In genomic region chr15:50377867-50378751, GRCh38 we compare ENCODE assay signal across 10 cellular contexts. TPM values are rescaled to one million over a fixed set of nuclear protein-coding genes. Genes with fewer than 3 reads are reported as not detected.
A peak's percentile ranks its signal among the peaks of the same experiment; 100 is the strongest.
DNase-seq lines count a peak whose midpoint lies in the region; ATAC-seq, FAIRE-seq and TF ChIP-seq lines count a peak whose summit lies in the region.
"Had no signal": no experiment of that assay in that cellular context is flagged by ENCODE, and none has a peak within 500 bp of the region (broad histone marks: within the 10 kb centered on the region; RNA-seq: fewer than 3 reads in every experiment).

No MANE protein-coding gene starts in this region.

- no peaks in the 10 kb centered on the region for H3K9me3 ChIP-seq in HepG2 (ENCODE audit: low read length)

- POLR2A ChIA-PET in HepG2 (lab: Yijun Ruan, JAX) = interaction anchor here (0.7 kb wide), 1 partner anchor 15 kb away, joined by 3 read pairs; no protein-coding TSS in a partner anchor

- H3K4me2 ChIP-seq in HepG2 (ENCODE audit: low read depth, low read length) = no peak overlapping the region

- H3K4me3 ChIP-seq in HepG2 (replicated peaks in 1 of 3; ENCODE audit: insufficient read depth in 1 of 3, low read depth in 2 of 3, low read length in 3 of 3) = no peak overlapping the region

- H4K20me1 ChIP-seq in HepG2 (ENCODE audit: insufficient read depth, low read length) = no peaks in the 10 kb centered on the region

- FAIRE-seq in HepG2 (lab: Jason Lieb, UNC) = no peak

- TF ChIP-seq EP300 in HepG2 (IDR thresholded peaks at IDR 0.05; ENCODE audit: low read depth in 2 of 2, low read length in 2 of 2) (no peak), HepG2 (CRISPR knock-in tag; IDR thresholded peaks at IDR 0.05; ENCODE audit: borderline replicate concordance) (no peak)

- H3K27me3 ChIP-seq in HepG2 (ENCODE audit: control insufficient read depth in 1 of 2, insufficient read depth in 2 of 2, low read length in 2 of 2) = no peaks in the 10 kb centered on the region

- ATAC-seq in GM18870 (IDR thresholded peaks at IDR 0.05; ENCODE audit: unreplicated experiment) = peak; percentile 95
- ATAC-seq in GM21737 (IDR thresholded peaks at IDR 0.05; ENCODE audit: unreplicated experiment) = peak; percentile 96
- peak; percentile 93 for ATAC-seq in HG03575 (IDR thresholded peaks at IDR 0.05; ENCODE audit: extremely low read depth, insufficient number of reproducible peaks, low FRiP score, unreplicated experiment)
- ATAC-seq in HepG2 = peak; percentile 27; the same call in 1 of the 3 replicates

- H3K9ac ChIP-seq in HepG2 (ENCODE audit: insufficient read depth, low read depth, low read length) = no peak overlapping the region

- WGBS in HepG2 (ENCODE audit: low lambda C conversion rate) = 41% methylated on average over 3 of the region's 3 CpGs

- in situ Hi-C loops in HepG2 (cut with HindIII; ENCODE audit: extremely low pct_ligation_motif_present, low pct_unique_long_range_greater_than_20kb) (no loop called here), KBM-7 (cut with MboI; ENCODE audit: low pct_unique_long_range_greater_than_20kb, low sequenced_read_pairs) (no loop called here)

- H3K36me3 ChIP-seq in HepG2 (replicated peaks in 1 of 2; ENCODE audit: control insufficient read depth in 1 of 2, insufficient read depth in 2 of 2, low read length in 2 of 2) = no peaks in the 10 kb centered on the region

- H2AFZ ChIP-seq in HepG2 (ENCODE audit: low read length) = no peak overlapping the region

- CTCF ChIA-PET in HepG2 (lab: Yijun Ruan, JAX; ENCODE audit: low intra/inter-chr PET ratio, low total read pairs) = no interaction called here

- BruUV-seq in HepG2 (replicated peaks; lab: Mats Ljungman, UMichigan) = no TSS peak

- H3K79me2 ChIP-seq in HepG2 (ENCODE audit: insufficient read depth, low read length) = no peaks in the 10 kb centered on the region

- TF ChIP-seq RAD21 in HepG2 (CRISPR knock-in tag; IDR thresholded peaks at IDR 0.05) = no peak

- DNase-seq in HepG2 (ENCODE audit: low spot score) (no peak), NCI-H1417 (lab: John Stamatoyannopoulos, UW) (no peak), NCI-H2107 (lab: John Stamatoyannopoulos, UW) (no peak), KBM-7 (no peak), RKO (ENCODE audit: low spot score) (no peak)
- DNase-seq: aorta, islet precursor cell had no signal

- no peak for TF ChIP-seq POLR2A in HepG2 (IDR thresholded peaks at IDR 0.05; ENCODE audit: insufficient read depth in 1 of 2, low read depth in 2 of 2, low read length in 2 of 2)

- TF ChIP-seq CTCF in HepG2 (CRISPR knock-in tag; IDR thresholded peaks at IDR 0.05) = no peak

- no peaks in the 10 kb centered on the region; the same call in 1 of the 2 replicates for H3K4me1 ChIP-seq in HepG2 (ENCODE audit: insufficient read depth, low read length)

- intact Hi-C loops in HepG2 (cut with micrococcal nuclease; ENCODE audit: unreplicated experiment) = no loop called here

- no peak overlapping the region for H3K27ac ChIP-seq in HepG2 (ENCODE audit: extremely low read length, insufficient read depth, low read length)

TF ChIP-seq in HepG2, 621 proteins besides CTCF, POLR2A, EP300 and RAD21:
- TF ChIP-seq ZNF672 (CRISPR knock-in tag; IDR thresholded peaks at IDR 0.05) = no peak
- TF ChIP-seq SOX6 (IDR thresholded peaks at IDR 0.05) = no peak
- TF ChIP-seq SOX6 (CRISPR knock-in tag; IDR thresholded peaks at IDR 0.05) = no peak
- TF ChIP-seq FIP1L1 (IDR thresholded peaks at IDR 0.05; ENCODE audit: borderline replicate concordance, insufficient read depth, low read depth, low read length) = no peak
- no peak for TF ChIP-seq ZSCAN21 (CRISPR knock-in tag; IDR thresholded peaks at IDR 0.05; ENCODE audit: borderline replicate concordance)
- TF ChIP-seq TCF7L2 (IDR thresholded peaks at IDR 0.05; ENCODE audit: low read depth, low read length) = no peak
- TF ChIP-seq ZNF768 (CRISPR knock-in tag; IDR thresholded peaks at IDR 0.05) = no peak
- TF ChIP-seq FOXC1 (CRISPR knock-in tag; IDR thresholded peaks at IDR 0.05; ENCODE audit: borderline replicate concordance) = no peak
- no peak for TF ChIP-seq MED8 (CRISPR knock-in tag; IDR thresholded peaks at IDR 0.05; ENCODE audit: insufficient replicate concordance)
- no peak for TF ChIP-seq KLF12 (CRISPR knock-in tag; IDR thresholded peaks at IDR 0.05; ENCODE audit: borderline replicate concordance)
- no peak for TF ChIP-seq MEIS2 (CRISPR knock-in tag; IDR thresholded peaks at IDR 0.05)
- TF ChIP-seq ZFP62 (CRISPR knock-in tag; IDR thresholded peaks at IDR 0.05) = no peak
- TF ChIP-seq KDM6A (CRISPR knock-in tag; IDR thresholded peaks at IDR 0.05; ENCODE audit: low read depth) = no peak
- no peak for TF ChIP-seq NRL (CRISPR knock-in tag; IDR thresholded peaks at IDR 0.05; ENCODE audit: borderline replicate concordance)
- TF ChIP-seq ZNF549 (CRISPR knock-in tag; IDR thresholded peaks at IDR 0.05) = no peak
- TF ChIP-seq ZFY (CRISPR knock-in tag; IDR thresholded peaks at IDR 0.05) = no peak
- no peak for TF ChIP-seq RNF2 (conservative IDR thresholded peaks at IDR 0.05; ENCODE audit: low read depth)
TF ChIP-seq in HepG2: peak in this region for 0.

RNA-seq across cellular contexts. Expression of gene GABPB1, which starts 23.1 kb away (rescaled TPM):
- 39.5 and 50.8 TPM in 2 replicates for total RNA-seq in HepG2 (2016; rRNA removed; fragmentation: Illumina TruSeq; extraction: Trizol)
- 20.3 and 21.4 TPM in 2 replicates for total RNA-seq in HepG2 (2016; cell fraction: cytosol; rRNA removed; fragmentation: Illumina TruSeq; extraction: Trizol; ENCODE audit: low read depth)
- 39.6 and 53.8 TPM in 2 replicates for total RNA-seq in HepG2 (2016; cell fraction: insoluble cytoplasmic fraction; rRNA removed; fragmentation: Illumina TruSeq; extraction: Trizol)
- total RNA-seq in HepG2 (2016; cell fraction: membrane; rRNA removed; fragmentation: Illumina TruSeq; extraction: Trizol) = 21.1 and 26.8 TPM in 2 replicates
- total RNA-seq in HepG2 (2016; cell fraction: nucleus; rRNA removed; fragmentation: Illumina TruSeq; extraction: Trizol) = 26.7 and 32.6 TPM in 2 replicates
- 17.3 and 17.5 TPM in 2 replicates for polyA plus RNA-seq in HepG2 (2011; rRNA removed)
- polyA plus RNA-seq in HepG2 (2011; cell fraction: cytosol; rRNA removed) = 14.7 and 16.5 TPM in 2 replicates
- 13.3 and 13.7 TPM in 2 replicates for polyA plus RNA-seq in HepG2 (2011; cell fraction: nucleus; rRNA removed)
- polyA plus RNA-seq in HepG2 (2012) = 16.1 and 16.5 TPM in 2 replicates
- 4.0 and 4.5 TPM in 2 replicates for polyA plus RNA-seq in HepG2 (2016; cell fraction: cytosol; fragmentation: Illumina TruSeq; extraction: Trizol; ENCODE audit: low read depth)
- 41.6 and 42.3 TPM in 2 replicates for polyA plus RNA-seq in HepG2 (2016; cell fraction: insoluble cytoplasmic fraction; fragmentation: Illumina TruSeq; extraction: Trizol; ENCODE audit: low read depth)
- polyA plus RNA-seq in HepG2 (2016; cell fraction: membrane; fragmentation: Illumina TruSeq; extraction: Trizol; ENCODE audit: low read depth) = 7.4 and 10.3 TPM in 2 replicates
- polyA plus RNA-seq in HepG2 (2016; cell fraction: nucleus; fragmentation: Illumina TruSeq; extraction: Trizol; ENCODE audit: insufficient read depth, low read depth) = 29.3 and 31.2 TPM in 2 replicates
- polyA minus RNA-seq in HepG2 (2011; rRNA and poly(A)+ RNA removed; ENCODE audit: low replicate concordance) = 18.7 and 35.6 TPM in 2 replicates
- polyA minus RNA-seq in HepG2 (2011; cell fraction: cytosol; rRNA and poly(A)+ RNA removed) = 16.2 and 16.9 TPM in 2 replicates
- polyA minus RNA-seq in HepG2 (2011; cell fraction: nucleus; rRNA and poly(A)+ RNA removed) = 26.9 and 28.7 TPM in 2 replicates

RNA-seq across cellular contexts. Expression of gene USP8, which starts 46.1 kb away (rescaled TPM):
- total RNA-seq in HepG2 (2016; rRNA removed; fragmentation: Illumina TruSeq; extraction: Trizol) = 50.7 and 81.7 TPM in 2 replicates
- 11.2 and 14.5 TPM in 2 replicates for total RNA-seq in HepG2 (2016; cell fraction: cytosol; rRNA removed; fragmentation: Illumina TruSeq; extraction: Trizol; ENCODE audit: low read depth)
- 48.7 and 82.0 TPM in 2 replicates for total RNA-seq in HepG2 (2016; cell fraction: insoluble cytoplasmic fraction; rRNA removed; fragmentation: Illumina TruSeq; extraction: Trizol)
- total RNA-seq in HepG2 (2016; cell fraction: membrane; rRNA removed; fragmentation: Illumina TruSeq; extraction: Trizol) = 30.7 and 31.0 TPM in 2 replicates
- total RNA-seq in HepG2 (2016; cell fraction: nucleus; rRNA removed; fragmentation: Illumina TruSeq; extraction: Trizol) = 44.8 and 46.9 TPM in 2 replicates
- polyA plus RNA-seq in HepG2 (2011; rRNA removed) = 26.3 and 36.4 TPM in 2 replicates
- 15.1 and 21.9 TPM in 2 replicates for polyA plus RNA-seq in HepG2 (2011; cell fraction: cytosol; rRNA removed)
- 14.4 and 15.6 TPM in 2 replicates for polyA plus RNA-seq in HepG2 (2011; cell fraction: nucleus; rRNA removed)
- 26.8 and 30.6 TPM in 2 replicates for polyA plus RNA-seq in HepG2 (2012)
- polyA plus RNA-seq in HepG2 (2016; cell fraction: cytosol; fragmentation: Illumina TruSeq; extraction: Trizol; ENCODE audit: low read depth) = 3.1 and 4.0 TPM in 2 replicates
- 52.2 and 54.4 TPM in 2 replicates for polyA plus RNA-seq in HepG2 (2016; cell fraction: insoluble cytoplasmic fraction; fragmentation: Illumina TruSeq; extraction: Trizol; ENCODE audit: low read depth)
- polyA plus RNA-seq in HepG2 (2016; cell fraction: membrane; fragmentation: Illumina TruSeq; extraction: Trizol; ENCODE audit: low read depth) = 10.5 and 10.8 TPM in 2 replicates
- polyA plus RNA-seq in HepG2 (2016; cell fraction: nucleus; fragmentation: Illumina TruSeq; extraction: Trizol; ENCODE audit: insufficient read depth, low read depth) = 36.0 and 40.8 TPM in 2 replicates
- 68.4 and 120 TPM in 2 replicates for polyA minus RNA-seq in HepG2 (2011; rRNA and poly(A)+ RNA removed; ENCODE audit: low replicate concordance)
- polyA minus RNA-seq in HepG2 (2011; cell fraction: cytosol; rRNA and poly(A)+ RNA removed) = 30.4 and 31.0 TPM in 2 replicates
- 80.5 and 86.0 TPM in 2 replicates for polyA minus RNA-seq in HepG2 (2011; cell fraction: nucleus; rRNA and poly(A)+ RNA removed)

Comparison
In these comparisons a context has a peak if more than half of its experiments do, and no peak if none do; other contexts are left out.
1. ATAC-seq: peak in every context shown above with its lines; median percentile 96 in GM21737; 95 in GM18870; 93 in HG03575; 27 in HepG2.